Comparison of ENCODE assay signal across 8 cellular contexts in genomic region chr12:11885261-11886038, GRCh38.
DNase-seq lines count a peak whose midpoint lies in the region; ATAC-seq and TF ChIP-seq lines count a peak whose summit lies in the region.

No MANE protein-coding gene starts in this region.

- no peak overlapping the region for H3K9ac ChIP-seq in fibroblast of lung (ENCODE audit: insufficient read depth, low read length)

- peaks cover 51% of the 10 kb centered on the region for H3K4me1 Mint-ChIP-seq in progenitor cell of endocrine pancreas (ENCODE audit: low read depth)

- no peaks in the 10 kb centered on the region for H3K36me3 ChIP-seq in fibroblast of lung (ENCODE audit: control insufficient read depth, insufficient read depth, low read length)

- H3K79me2 ChIP-seq in fibroblast of lung (ENCODE audit: control insufficient read depth, insufficient read depth, low read length): no peaks in the 10 kb centered on the region

- H3K4me2 ChIP-seq in fibroblast of lung (ENCODE audit: extremely low read depth, insufficient read depth, low read length): no peak overlapping the region

- H3K36me3 Mint-ChIP-seq in progenitor cell of endocrine pancreas (ENCODE audit: insufficient read depth): peaks cover 54% of the 10 kb centered on the region

- H2AFZ ChIP-seq in fibroblast of lung (ENCODE audit: low read length): no peak overlapping the region

- H3K27me3 ChIP-seq in fibroblast of lung (ENCODE audit: control insufficient read depth, insufficient read depth, low read length): no peaks in the 10 kb centered on the region

- TF ChIP-seq CTCF in fibroblast of lung (conservative IDR thresholded peaks at IDR 0.05 in 1 of 2, IDR thresholded peaks at IDR 0.05 in 1 of 2; ENCODE audit: low read depth in 1 of 2, low read length in 2 of 2): no peak
- no peak for TF ChIP-seq CTCF in progenitor cell of endocrine pancreas (IDR thresholded peaks at IDR 0.05; ENCODE audit: unreplicated experiment)

- H3K27ac ChIP-seq in fibroblast of lung (ENCODE audit: insufficient read depth, low read length): no peak overlapping the region

- H3K9me3 Mint-ChIP-seq in progenitor cell of endocrine pancreas (ENCODE audit: low read depth): peaks cover 5% of the 10 kb centered on the region

- ATAC-seq in GM18868 (IDR thresholded peaks at IDR 0.05; ENCODE audit: unreplicated experiment) (no peak), GM21619 (IDR thresholded peaks at IDR 0.05; ENCODE audit: unreplicated experiment) (no peak), HG02973 (IDR thresholded peaks at IDR 0.05; ENCODE audit: unreplicated experiment) (no peak)
- ATAC-seq in activated CD4-positive, CD25-positive, alpha-beta regulatory T cell treated with anti-CD3 and anti-CD28 coated beads, Interleukin-2, amount 50 U/mL, for 24 hours: no peak

- H3K4me1 ChIP-seq in fibroblast of lung (ENCODE audit: control insufficient read depth, extremely low read depth, insufficient read depth, low read length): no peaks in the 10 kb centered on the region

- DNase-seq in ELR (ENCODE audit: low read depth) (peak; percentile 73), NCI-H774 (lab: John Stamatoyannopoulos, UW) (peak; percentile 83), fibroblast of lung (ENCODE audit: low read depth in 2 of 2) (peak; percentile 47 to 83), progenitor cell of endocrine pancreas (ENCODE audit: low spot score, unreplicated experiment) (no peak)

- peak overlapping the region; percentile 51 for H3K4me3 Mint-ChIP-seq in progenitor cell of endocrine pancreas (ENCODE audit: low read depth)

- peak overlapping the region; percentile 98 for H3K27ac Mint-ChIP-seq in progenitor cell of endocrine pancreas

- H3K4me3 ChIP-seq in fibroblast of lung (replicated peaks in 1 of 4; ENCODE audit: control extremely low read depth in 1 of 4, insufficient read depth in 1 of 4, low read depth in 3 of 4, low read length in 4 of 4): no peak overlapping the region

- no peaks in the 10 kb centered on the region for H3K9me3 ChIP-seq in fibroblast of lung (ENCODE audit: control insufficient read depth, insufficient read depth, low read depth, low read length)

- no peaks in the 10 kb centered on the region for H4K20me1 ChIP-seq in fibroblast of lung (ENCODE audit: control insufficient read depth, extremely low read depth, insufficient read depth, low read length)

- no peaks in the 10 kb centered on the region for H3K27me3 Mint-ChIP-seq in progenitor cell of endocrine pancreas
